In genomic region chr6:41892921-41893564, GRCh38 we compare ENCODE assay signal across 1 cellular context.
A peak's percentile ranks its signal among the peaks of the same experiment; 100 is the strongest.
TF ChIP-seq lines count a peak whose summit lies in the region.

No MANE protein-coding gene starts in this region.

TF ChIP-seq in K562, 482 proteins besides CTCF, POLR2A, EP300 and RAD21:
- TF ChIP-seq KDM1A (IDR thresholded peaks at IDR 0.05) (peak; percentile 85 to 86), ZNF57 (CRISPR knock-in tag; IDR thresholded peaks at IDR 0.05) (no peak), GTF2E2 (tag; IDR thresholded peaks at IDR 0.05) (peak; percentile 29; the same call in 1 of the 2 replicates), MYNN (IDR thresholded peaks at IDR 0.05) (no peak), MYNN (CRISPR knock-in tag; IDR thresholded peaks at IDR 0.05) (no peak), RCOR1 (IDR thresholded peaks at IDR 0.05; ENCODE audit: borderline replicate concordance in 1 of 2, low read depth in 2 of 2, low read length in 2 of 2) (peak in 1 of 2 experiments; percentile 78; a peak in 2 of 4 replicates), HDAC2 (IDR thresholded peaks at IDR 0.05) (peak; percentile 47; the same call in 1 of the 2 replicates), HDAC1 (IDR thresholded peaks at IDR 0.05) (0 out of 4 replicates have a peak, but pooled peaks of 1 of the 2 experiments have one; percentile 25), ESRRA (IDR thresholded peaks at IDR 0.05; ENCODE audit: borderline replicate concordance, low read depth) (no peak), MNT (conservative IDR thresholded peaks at IDR 0.05) (peak in 1 of 2 experiments; percentile 42; a peak in 1 of 4 replicates)
